ENCODE assay signal across 9 cellular contexts in genomic region chr13:20704459-20705069, GRCh38. TPM values are rescaled to one million over a fixed set of nuclear protein-coding genes. Genes with fewer than 3 reads are reported as not detected.
DNase-seq lines count a peak whose midpoint lies in the region; ATAC-seq and TF ChIP-seq lines count a peak whose summit lies in the region.
"Had no signal": no experiment of that assay in that cellular context is flagged by ENCODE, and none has a peak within 500 bp of the region (broad histone marks: within the 10 kb centered on the region; RNA-seq: fewer than 3 reads in every experiment).

No MANE protein-coding gene starts in this region.

- H3K4me1 ChIP-seq in iPS-15b (ENCODE audit: control insufficient read depth, insufficient read depth, low read length) = no peaks in the 10 kb centered on the region
- peaks cover 29% of the 10 kb centered on the region for H3K4me1 ChIP-seq in suprapubic skin

- TF ChIP-seq POLR2A in suprapubic skin (IDR thresholded peaks at IDR 0.05) = no peak

- H3K27me3 ChIP-seq in iPS-15b (ENCODE audit: control insufficient read depth, insufficient read depth, low read length) (peaks cover 38% of the 10 kb centered on the region), suprapubic skin (peaks cover 9% of the 10 kb centered on the region)

- H3K36me3 Mint-ChIP-seq in T-helper 1 cell treated with Interleukin-12 subunit alpha and Interleukin-12 subunit beta and Interleukin-4 antibody, amounts not matched to agents 30 μg/mL and 1 μg/mL, for 36 hours (ENCODE audit: low read depth) = peaks cover 2% of the 10 kb centered on the region
- no peaks in the 10 kb centered on the region for H3K36me3 Mint-ChIP-seq in activated naive CD8-positive, alpha-beta T cell treated with anti-CD3 and anti-CD28 coated beads, Interleukin-2, amount 50 U/mL, for 24 hours (ENCODE audit: low read depth)
- H3K36me3 Mint-ChIP-seq: activated naive CD4-positive, alpha-beta T cell treated with anti-CD3 and anti-CD28 coated beads, Interleukin-2, amount 50 U/mL, for 72 hours had no signal

- intact Hi-C loops in head of caudate nucleus (cut with DNase I) = loop anchor here (5.0 to 10.0 kb wide), 3 partner anchors 137 to 200 kb away; partner anchors contain the start of genes CRYL1, IFT88 and XPO4

- ATAC-seq in activated naive CD8-positive, alpha-beta T cell treated with anti-CD3 and anti-CD28 coated beads, Interleukin-2, amount 50 U/mL, for 24 hours = no peak

- no peaks in the 10 kb centered on the region for H3K9me3 Mint-ChIP-seq in T-helper 1 cell treated with Interleukin-12 subunit alpha and Interleukin-12 subunit beta and Interleukin-4 antibody, amounts not matched to agents 30 μg/mL and 1 μg/mL, for 36 hours
- no peaks in the 10 kb centered on the region for H3K9me3 Mint-ChIP-seq in activated naive CD8-positive, alpha-beta T cell treated with anti-CD3 and anti-CD28 coated beads, Interleukin-2, amount 50 U/mL, for 24 hours
- H3K9me3 Mint-ChIP-seq: activated naive CD4-positive, alpha-beta T cell treated with anti-CD3 and anti-CD28 coated beads, Interleukin-2, amount 50 U/mL, for 72 hours had no signal

- no peak overlapping the region for H3K9ac ChIP-seq in iPS-15b (ENCODE audit: low read depth, low read length)

- peak overlapping the region; percentile 76 for H3K4me3 Mint-ChIP-seq in T-helper 1 cell treated with Interleukin-12 subunit alpha and Interleukin-12 subunit beta and Interleukin-4 antibody, amounts not matched to agents 30 μg/mL and 1 μg/mL, for 36 hours
- peak overlapping the region; percentile 57 for H3K4me3 Mint-ChIP-seq in activated naive CD8-positive, alpha-beta T cell treated with anti-CD3 and anti-CD28 coated beads, Interleukin-2, amount 50 U/mL, for 24 hours

- no peaks in the 10 kb centered on the region for H3K36me3 ChIP-seq in iPS-15b (ENCODE audit: control insufficient read depth, insufficient read depth, low read length)
- H3K36me3 ChIP-seq in suprapubic skin = no peaks in the 10 kb centered on the region

- TF ChIP-seq CTCF in suprapubic skin (IDR thresholded peaks at IDR 0.05) = no peak

- no peaks in the 10 kb centered on the region for H3K9me3 ChIP-seq in iPS-15b (ENCODE audit: control insufficient read depth, insufficient read depth, low read length)
- no peaks in the 10 kb centered on the region for H3K9me3 ChIP-seq in suprapubic skin

- peak overlapping the region; percentile 61 for H3K4me3 ChIP-seq in iPS-15b (ENCODE audit: low read depth, low read length)
- peak overlapping the region; percentile 81 for H3K4me3 ChIP-seq in suprapubic skin

- H3K27ac ChIP-seq in suprapubic skin = peak overlapping the region; percentile 65

- peaks cover 41% of the 10 kb centered on the region for H3K27me3 Mint-ChIP-seq in T-helper 1 cell treated with Interleukin-12 subunit alpha and Interleukin-12 subunit beta and Interleukin-4 antibody, amounts not matched to agents 30 μg/mL and 1 μg/mL, for 36 hours (ENCODE audit: low read depth)
- H3K27me3 Mint-ChIP-seq in activated naive CD8-positive, alpha-beta T cell treated with anti-CD3 and anti-CD28 coated beads, Interleukin-2, amount 50 U/mL, for 24 hours = peaks cover 17% of the 10 kb centered on the region

- WGBS in suprapubic skin = 60% methylated on average over 8 of the region's 20 CpGs

- no peak overlapping the region for H3K27ac Mint-ChIP-seq in T-helper 1 cell treated with Interleukin-12 subunit alpha and Interleukin-12 subunit beta and Interleukin-4 antibody, amounts not matched to agents 30 μg/mL and 1 μg/mL, for 36 hours
- H3K27ac Mint-ChIP-seq in activated naive CD8-positive, alpha-beta T cell treated with anti-CD3 and anti-CD28 coated beads, Interleukin-2, amount 50 U/mL, for 24 hours = peak overlapping the region; percentile 27
- H3K27ac Mint-ChIP-seq: activated naive CD4-positive, alpha-beta T cell treated with anti-CD3 and anti-CD28 coated beads, Interleukin-2, amount 50 U/mL, for 72 hours had no signal

- DNase-seq in T-helper 1 cell (no peak), suprapubic skin (ENCODE audit: low spot score in 2 of 2) (no peak), head of caudate nucleus (no peak), glomerular visceral epithelial cell (ENCODE audit: extremely low spot score) (no peak)
- DNase-seq in activated naive CD8-positive, alpha-beta T cell treated with anti-CD3 and anti-CD28 coated beads, Interleukin-2, amount 50 U/mL, for 24 hours = no peak
- no peak for DNase-seq in stimulated activated CD4-positive, alpha-beta T cell treated with anti-CD3 and anti-CD28 coated beads, Interleukin-4, amount 100 ng/mL, for 4 hours

- no peak for TF ChIP-seq EP300 in suprapubic skin (IDR thresholded peaks at IDR 0.05)

- peaks cover 5% of the 10 kb centered on the region for H3K4me1 Mint-ChIP-seq in T-helper 1 cell treated with Interleukin-12 subunit alpha and Interleukin-12 subunit beta and Interleukin-4 antibody, amounts not matched to agents 30 μg/mL and 1 μg/mL, for 36 hours (ENCODE audit: low read depth)
- peaks cover 32% of the 10 kb centered on the region for H3K4me1 Mint-ChIP-seq in activated naive CD8-positive, alpha-beta T cell treated with anti-CD3 and anti-CD28 coated beads, Interleukin-2, amount 50 U/mL, for 24 hours

RNA-seq across cellular contexts. Expression of gene IL17D, which starts 1.1 kb away (rescaled TPM):
- 1 to 10 TPM in 1 of 4 donors, under 1 TPM in 3; 0.26 to 1.5 (median 0.50) TPM for total RNA-seq in suprapubic skin
